Comparison of ENCODE assay signal across 8 cellular contexts in the genomic region with DNA sequence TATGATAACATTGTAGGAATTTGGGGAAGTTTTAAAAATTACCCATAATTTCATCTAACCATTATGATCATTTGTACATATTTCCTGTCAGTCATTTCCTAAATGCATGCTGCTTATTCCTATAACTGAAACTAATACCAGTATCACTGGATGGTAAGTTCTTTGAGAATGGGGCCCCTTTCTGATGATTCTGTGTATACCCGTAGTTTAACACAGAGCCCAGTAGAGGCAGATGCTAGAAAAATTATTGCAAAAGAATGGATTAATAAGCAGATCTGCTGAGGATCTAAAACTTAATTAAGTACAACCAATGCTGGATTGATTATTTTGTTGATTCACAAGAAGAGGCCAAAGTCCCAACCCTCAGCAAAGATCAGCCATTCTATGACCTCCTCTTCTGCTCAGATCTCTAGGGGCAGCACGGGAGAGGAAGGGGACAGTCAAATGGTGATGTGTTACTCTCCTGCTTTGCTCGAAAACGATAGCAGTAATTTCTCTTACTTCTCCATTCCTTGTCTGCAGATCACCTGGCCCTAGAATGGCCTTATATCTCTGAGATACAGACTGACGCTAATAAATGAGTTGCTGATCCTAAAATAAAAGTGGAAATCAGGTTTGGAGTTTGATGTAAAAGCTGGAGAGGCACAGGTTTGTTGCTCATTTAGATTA.
DNase-seq lines count a peak whose midpoint lies in the region; ATAC-seq, FAIRE-seq and TF ChIP-seq lines count a peak whose summit lies in the region.

No MANE protein-coding gene starts in this region.

- POLR2A ChIA-PET in CD8-positive, alpha-beta memory T cell (lab: Charles Lee) = no interaction called here

- H3K27me3 Mint-ChIP-seq in CD8-positive, alpha-beta memory T cell = no peaks in the 10 kb centered on the region

- peaks cover 0 to 3% (median 0%) of the 10 kb centered on the region in 3 donors for H3K36me3 Mint-ChIP-seq in CD8-positive, alpha-beta memory T cell

- peak overlapping the region; percentile 53 for H3K27ac ChIP-seq in CD8-positive, alpha-beta memory T cell (ENCODE audit: low read depth, low read length)
- peak overlapping the region; percentile 70 for H3K27ac ChIP-seq in suprapubic skin

- H3K9me3 Mint-ChIP-seq in CD8-positive, alpha-beta memory T cell = no peaks in the 10 kb centered on the region

- no peaks in the 10 kb centered on the region for H3K27me3 ChIP-seq in CD8-positive, alpha-beta memory T cell (ENCODE audit: insufficient read depth, low read length, poor library complexity, severe bottlenecking)
- no peaks in the 10 kb centered on the region for H3K27me3 ChIP-seq in suprapubic skin

- peak overlapping the region; percentile 48 for H3K4me3 ChIP-seq in CD8-positive, alpha-beta memory T cell (ENCODE audit: low read length)
- no peak overlapping the region for H3K4me3 ChIP-seq in suprapubic skin

- H3K9me3 ChIP-seq in CD8-positive, alpha-beta memory T cell (ENCODE audit: low read length) = no peaks in the 10 kb centered on the region
- no peaks in the 10 kb centered on the region for H3K9me3 ChIP-seq in suprapubic skin

- peak; percentile 45 for ATAC-seq in GM19397 (IDR thresholded peaks at IDR 0.05; ENCODE audit: unreplicated experiment)
- peak; percentile 34 for ATAC-seq in HG03439 (IDR thresholded peaks at IDR 0.05; ENCODE audit: unreplicated experiment)

- H3K4me1 Mint-ChIP-seq in CD8-positive, alpha-beta memory T cell = peaks cover 28 to 42% (median 33%) of the 10 kb centered on the region in 3 donors

- 65% methylated on average over 5 of the region's 5 CpGs for WGBS in suprapubic skin

- H3K36me3 ChIP-seq in CD8-positive, alpha-beta memory T cell (ENCODE audit: insufficient read depth, low read length) = no peaks in the 10 kb centered on the region
- no peaks in the 10 kb centered on the region for H3K36me3 ChIP-seq in suprapubic skin

- no peak for TF ChIP-seq POLR2A in suprapubic skin (IDR thresholded peaks at IDR 0.05)

- no peak for TF ChIP-seq CTCF in suprapubic skin (IDR thresholded peaks at IDR 0.05)

- FAIRE-seq in colon (lab: Jason Lieb, UNC) = peak; percentile 75

- no peak for DNase-seq in CD8-positive, alpha-beta memory T cell
- DNase-seq in suprapubic skin (ENCODE audit: low spot score in 2 of 2) = no peak
- no peak for DNase-seq in D341Med (ENCODE audit: low spot score)
- DNase-seq in activated effector memory CD4-positive, alpha-beta T cell treated with anti-CD3 and anti-CD28 coated beads, Interleukin-2, amount 50 U/mL, for 16 hours = no peak
- DNase-seq in DMS114 treated with DMSO at 0.1 percent for 48 hours (lab: John Stamatoyannopoulos, UW; ENCODE audit: unreplicated experiment) = no peak

- H3K27ac Mint-ChIP-seq in CD8-positive, alpha-beta memory T cell = peak overlapping the region in 6 of 8 donors; percentile 56 to 90 (median 75)

- no peak for TF ChIP-seq EP300 in suprapubic skin (IDR thresholded peaks at IDR 0.05)

- H3K4me1 ChIP-seq in CD8-positive, alpha-beta memory T cell (ENCODE audit: insufficient read depth, low read length) = peaks cover 35% of the 10 kb centered on the region
- H3K4me1 ChIP-seq in suprapubic skin = peaks cover 29% of the 10 kb centered on the region

- H3K4me3 Mint-ChIP-seq in CD8-positive, alpha-beta memory T cell = peak overlapping the region; percentile 24 to 90 (median 67)

- CTCF ChIA-PET in CD8-positive, alpha-beta memory T cell (lab: Charles Lee) = interaction anchor here (1.7 kb wide), 1 partner anchor 9 kb away, joined by 5 read pairs; no protein-coding TSS in a partner anchor
